In genomic region chr5:72844218-72844603, GRCh38 we compare ENCODE assay signal across 21 cellular contexts.
"Had no signal": no experiment of that assay in that cellular context is flagged by ENCODE, and none has a peak within 500 bp of the region (broad histone marks: within the 10 kb centered on the region; RNA-seq: fewer than 3 reads in every experiment).

No MANE protein-coding gene starts in this region.

- H3K27ac ChIP-seq: esophagus muscularis mucosa, thyroid gland had no signal

- FAIRE-seq: bronchial epithelial cell had no signal

- H3K27me3 ChIP-seq: esophagus muscularis mucosa, thyroid gland had no signal

- DNase-seq: activated CD4-positive, alpha-beta T cell treated with anti-CD3 and anti-CD28 coated beads, Interleukin-2, amount 10 ng/mL, durations not matched to agents 24 days and 14 days; activated CD8-positive, alpha-beta T cell treated with anti-CD3 and anti-CD28 coated beads for 36 hours; activated naive CD4-positive, alpha-beta T cell treated with anti-CD3 and anti-CD28 coated beads for 36 hours; activated naive CD8-positive, alpha-beta T cell treated with anti-CD3 and anti-CD28 coated beads, Interleukin-2, amount 50 U/mL, for 24 hours; activated T-cell treated with anti-CD3 and anti-CD28 coated beads, Interleukin-2, amount 50 U/mL, for 1 hour; anterior cingulate cortex; cerebellar nuclear complex; cortex of kidney; effector CD4-positive, alpha-beta T cell; immature natural killer cell; kidney glomerular epithelial cell; mesendoderm; naive thymus-derived CD4-positive, alpha-beta T cell; retina; stimulated activated CD4-positive, alpha-beta T cell treated with anti-CD3 and anti-CD28 coated beads, Interleukin-12 subunit alpha, Interleukin-12 subunit beta, amount 100 ng/mL, for 4 hours; stimulated activated CD4-positive, alpha-beta T cell treated with anti-CD3 and anti-CD28 coated beads, Interleukin-1b, Interleukin-23, amount 100 ng/mL, for 48 hours; stimulated activated naive CD4-positive, alpha-beta T cell treated with Interleukin-2 at 50 U/mL for 16 hours; T1000; thyroid gland had no signal

- H3K9me3 ChIP-seq: esophagus muscularis mucosa, thyroid gland had no signal

- H3K4me3 ChIP-seq: esophagus muscularis mucosa, thyroid gland had no signal

- H3K36me3 ChIP-seq: esophagus muscularis mucosa, thyroid gland had no signal
